ENCODE assay signal across 1 cellular context in the genomic region with DNA sequence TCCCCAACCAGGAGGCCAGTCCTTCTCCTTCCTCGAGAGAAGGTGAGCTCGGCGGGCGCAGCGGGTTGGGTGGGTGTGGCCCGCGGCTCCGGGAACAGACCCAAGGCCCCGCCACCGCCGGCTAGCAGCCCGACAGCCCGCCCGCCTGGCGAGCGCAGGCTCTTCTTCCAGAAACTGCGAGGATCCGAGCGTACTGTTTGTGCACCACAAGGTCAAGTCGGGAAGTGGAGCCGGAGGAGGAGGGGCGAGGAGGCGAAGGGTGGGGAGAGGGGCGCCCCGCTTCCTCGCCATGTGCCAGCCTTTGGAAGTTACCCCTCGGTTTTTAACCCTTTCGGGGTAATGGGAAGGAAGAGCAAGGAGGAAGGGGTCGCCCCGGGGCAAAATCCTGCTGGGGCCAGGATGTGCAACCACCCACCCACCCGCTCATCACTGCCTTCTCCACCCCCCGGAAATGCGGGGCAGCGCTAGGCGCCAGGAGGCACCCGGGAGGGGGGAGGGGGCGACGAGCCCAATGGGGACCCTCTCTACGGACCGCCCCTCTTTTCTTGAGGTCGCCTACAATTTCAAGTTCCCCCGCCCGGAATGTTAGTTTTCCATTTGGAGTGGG.
TF ChIP-seq lines count a peak whose summit lies in the region.

No MANE protein-coding gene starts in this region.

TF ChIP-seq in K562, 482 proteins besides CTCF, POLR2A, EP300 and RAD21 (continued from another document and continues in another):
- no peak for TF ChIP-seq ZNF324 (CRISPR knock-in tag; IDR thresholded peaks at IDR 0.05)
- TF ChIP-seq POU5F1 (IDR thresholded peaks at IDR 0.05; ENCODE audit: borderline replicate concordance, low read depth, low read length, partially characterized antibody) = no peak
- no peak for TF ChIP-seq RBM14 (IDR thresholded peaks at IDR 0.05; ENCODE audit: borderline replicate concordance, insufficient read depth, low read depth, low read length)
- TF ChIP-seq ZNF830 (CRISPR knock-in tag; IDR thresholded peaks at IDR 0.05) = no peak
- no peak for TF ChIP-seq HDAC8 (tag; IDR thresholded peaks at IDR 0.05)
- TF ChIP-seq, protein P1, sequence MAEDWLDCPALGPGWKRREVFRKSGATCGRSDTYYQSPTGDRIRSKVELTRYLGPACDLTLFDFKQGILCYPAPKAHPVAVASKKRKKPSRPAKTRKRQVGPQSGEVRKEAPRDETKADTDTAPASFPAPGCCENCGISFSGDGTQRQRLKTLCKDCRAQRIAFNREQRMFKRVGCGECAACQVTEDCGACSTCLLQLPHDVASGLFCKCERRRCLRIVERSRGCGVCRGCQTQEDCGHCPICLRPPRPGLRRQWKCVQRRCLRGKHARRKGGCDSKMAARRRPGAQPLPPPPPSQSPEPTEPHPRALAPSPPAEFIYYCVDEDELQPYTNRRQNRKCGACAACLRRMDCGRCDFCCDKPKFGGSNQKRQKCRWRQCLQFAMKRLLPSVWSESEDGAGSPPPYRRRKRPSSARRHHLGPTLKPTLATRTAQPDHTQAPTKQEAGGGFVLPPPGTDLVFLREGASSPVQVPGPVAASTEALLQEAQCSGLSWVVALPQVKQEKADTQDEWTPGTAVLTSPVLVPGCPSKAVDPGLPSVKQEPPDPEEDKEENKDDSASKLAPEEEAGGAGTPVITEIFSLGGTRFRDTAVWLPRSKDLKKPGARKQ (CRISPR knock-in tag; IDR thresholded peaks at IDR 0.05) = no peak
- TF ChIP-seq DNMT1 (IDR thresholded peaks at IDR 0.05) = no peak
- no peak for TF ChIP-seq TEAD2 (tag; IDR thresholded peaks at IDR 0.05)
- no peak for TF ChIP-seq RBM15 (IDR thresholded peaks at IDR 0.05; ENCODE audit: insufficient read depth, low read length)
- no peak for TF ChIP-seq HDAC2 (IDR thresholded peaks at IDR 0.05)
- TF ChIP-seq RNF2 (IDR thresholded peaks at IDR 0.05) = no peak
- TF ChIP-seq NR2F6 (CRISPR knock-in tag; IDR thresholded peaks at IDR 0.05) = no peak
- no peak for TF ChIP-seq POLR3G (IDR thresholded peaks at IDR 0.05; ENCODE audit: extremely low read depth, insufficient read length, insufficient replicate concordance)
- TF ChIP-seq ZBTB1 (CRISPR knock-in tag; IDR thresholded peaks at IDR 0.05; ENCODE audit: borderline replicate concordance, low read depth) = no peak; the same call in 1 of the 2 replicates
- no peak for TF ChIP-seq ZNF253 (CRISPR knock-in tag; conservative IDR thresholded peaks at IDR 0.05)
- TF ChIP-seq, protein P2, sequence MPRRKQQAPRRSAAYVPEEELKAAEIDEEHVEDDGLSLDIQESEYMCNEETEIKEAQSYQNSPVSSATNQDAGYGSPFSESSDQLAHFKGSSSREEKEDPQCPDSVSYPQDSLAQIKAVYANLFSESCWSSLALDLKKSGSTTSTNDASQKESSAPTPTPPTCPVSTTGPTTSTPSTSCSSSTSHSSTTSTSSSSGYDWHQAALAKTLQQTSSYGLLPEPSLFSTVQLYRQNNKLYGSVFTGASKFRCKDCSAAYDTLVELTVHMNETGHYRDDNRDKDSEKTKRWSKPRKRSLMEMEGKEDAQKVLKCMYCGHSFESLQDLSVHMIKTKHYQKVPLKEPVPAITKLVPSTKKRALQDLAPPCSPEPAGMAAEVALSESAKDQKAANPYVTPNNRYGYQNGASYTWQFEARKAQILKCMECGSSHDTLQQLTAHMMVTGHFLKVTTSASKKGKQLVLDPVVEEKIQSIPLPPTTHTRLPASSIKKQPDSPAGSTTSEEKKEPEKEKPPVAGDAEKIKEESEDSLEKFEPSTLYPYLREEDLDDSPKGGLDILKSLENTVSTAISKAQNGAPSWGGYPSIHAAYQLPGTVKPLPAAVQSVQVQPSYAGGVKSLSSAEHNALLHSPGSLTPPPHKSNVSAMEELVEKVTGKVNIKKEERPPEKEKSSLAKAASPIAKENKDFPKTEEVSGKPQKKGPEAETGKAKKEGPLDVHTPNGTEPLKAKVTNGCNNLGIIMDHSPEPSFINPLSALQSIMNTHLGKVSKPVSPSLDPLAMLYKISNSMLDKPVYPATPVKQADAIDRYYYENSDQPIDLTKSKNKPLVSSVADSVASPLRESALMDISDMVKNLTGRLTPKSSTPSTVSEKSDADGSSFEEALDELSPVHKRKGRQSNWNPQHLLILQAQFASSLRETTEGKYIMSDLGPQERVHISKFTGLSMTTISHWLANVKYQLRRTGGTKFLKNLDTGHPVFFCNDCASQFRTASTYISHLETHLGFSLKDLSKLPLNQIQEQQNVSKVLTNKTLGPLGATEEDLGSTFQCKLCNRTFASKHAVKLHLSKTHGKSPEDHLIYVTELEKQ (CRISPR knock-in tag; IDR thresholded peaks at IDR 0.05) = no peak
- TF ChIP-seq SLC30A9 (CRISPR knock-in tag; IDR thresholded peaks at IDR 0.05) = no peak
- no peak for TF ChIP-seq SIX5 (IDR thresholded peaks at IDR 0.05; ENCODE audit: borderline replicate concordance in 1 of 2, insufficient read depth in 1 of 2, low read depth in 1 of 2, low read length in 2 of 2)
- TF ChIP-seq NELFE (IDR thresholded peaks at IDR 0.05; ENCODE audit: insufficient read depth, insufficient read length) = no peak
- TF ChIP-seq ZNF24 (IDR thresholded peaks at IDR 0.05) = no peak
- no peak for TF ChIP-seq NFATC3 (IDR thresholded peaks at IDR 0.05)
- no peak for TF ChIP-seq RFX7 (CRISPR knock-in tag; IDR thresholded peaks at IDR 0.05)
- TF ChIP-seq NCOA1 (IDR thresholded peaks at IDR 0.05; ENCODE audit: low read depth) = no peak
- no peak for TF ChIP-seq ZNF134 (CRISPR knock-in tag; conservative IDR thresholded peaks at IDR 0.05)
- no peak for TF ChIP-seq MTA2 (IDR thresholded peaks at IDR 0.05; ENCODE audit: low read depth)
- no peak for TF ChIP-seq RBM22 (IDR thresholded peaks at IDR 0.05; ENCODE audit: low read depth, low read length, poor library complexity, severe bottlenecking)
- TF ChIP-seq, protein P3, sequence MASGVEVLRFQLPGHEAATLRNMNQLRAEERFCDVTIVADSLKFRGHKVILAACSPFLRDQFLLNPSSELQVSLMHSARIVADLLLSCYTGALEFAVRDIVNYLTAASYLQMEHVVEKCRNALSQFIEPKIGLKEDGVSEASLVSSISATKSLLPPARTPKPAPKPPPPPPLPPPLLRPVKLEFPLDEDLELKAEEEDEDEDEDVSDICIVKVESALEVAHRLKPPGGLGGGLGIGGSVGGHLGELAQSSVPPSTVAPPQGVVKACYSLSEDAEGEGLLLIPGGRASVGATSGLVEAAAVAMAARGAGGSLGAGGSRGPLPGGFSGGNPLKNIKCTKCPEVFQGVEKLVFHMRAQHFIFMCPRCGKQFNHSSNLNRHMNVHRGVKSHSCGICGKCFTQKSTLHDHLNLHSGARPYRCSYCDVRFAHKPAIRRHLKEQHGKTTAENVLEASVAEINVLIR (CRISPR knock-in tag; IDR thresholded peaks at IDR 0.05) = no peak
- TF ChIP-seq PPARD (CRISPR knock-in tag; IDR thresholded peaks at IDR 0.05) = no peak
- TF ChIP-seq NR2C2 (CRISPR knock-in tag; IDR thresholded peaks at IDR 0.05) = no peak
- no peak; the same call in 1 of the 2 replicates for TF ChIP-seq NR2C2 (tag; IDR thresholded peaks at IDR 0.05)
- TF ChIP-seq, protein P4, sequence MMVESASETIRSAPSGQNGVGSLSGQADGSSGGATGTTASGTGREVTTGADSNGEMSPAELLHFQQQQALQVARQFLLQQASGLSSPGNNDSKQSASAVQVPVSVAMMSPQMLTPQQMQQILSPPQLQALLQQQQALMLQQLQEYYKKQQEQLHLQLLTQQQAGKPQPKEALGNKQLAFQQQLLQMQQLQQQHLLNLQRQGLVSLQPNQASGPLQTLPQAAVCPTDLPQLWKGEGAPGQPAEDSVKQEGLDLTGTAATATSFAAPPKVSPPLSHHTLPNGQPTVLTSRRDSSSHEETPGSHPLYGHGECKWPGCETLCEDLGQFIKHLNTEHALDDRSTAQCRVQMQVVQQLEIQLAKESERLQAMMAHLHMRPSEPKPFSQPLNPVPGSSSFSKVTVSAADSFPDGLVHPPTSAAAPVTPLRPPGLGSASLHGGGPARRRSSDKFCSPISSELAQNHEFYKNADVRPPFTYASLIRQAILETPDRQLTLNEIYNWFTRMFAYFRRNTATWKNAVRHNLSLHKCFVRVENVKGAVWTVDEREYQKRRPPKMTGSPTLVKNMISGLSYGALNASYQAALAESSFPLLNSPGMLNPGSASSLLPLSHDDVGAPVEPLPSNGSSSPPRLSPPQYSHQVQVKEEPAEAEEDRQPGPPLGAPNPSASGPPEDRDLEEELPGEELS (CRISPR knock-in tag; IDR thresholded peaks at IDR 0.05; ENCODE audit: borderline replicate concordance) = no peak
- TF ChIP-seq, protein P5, sequence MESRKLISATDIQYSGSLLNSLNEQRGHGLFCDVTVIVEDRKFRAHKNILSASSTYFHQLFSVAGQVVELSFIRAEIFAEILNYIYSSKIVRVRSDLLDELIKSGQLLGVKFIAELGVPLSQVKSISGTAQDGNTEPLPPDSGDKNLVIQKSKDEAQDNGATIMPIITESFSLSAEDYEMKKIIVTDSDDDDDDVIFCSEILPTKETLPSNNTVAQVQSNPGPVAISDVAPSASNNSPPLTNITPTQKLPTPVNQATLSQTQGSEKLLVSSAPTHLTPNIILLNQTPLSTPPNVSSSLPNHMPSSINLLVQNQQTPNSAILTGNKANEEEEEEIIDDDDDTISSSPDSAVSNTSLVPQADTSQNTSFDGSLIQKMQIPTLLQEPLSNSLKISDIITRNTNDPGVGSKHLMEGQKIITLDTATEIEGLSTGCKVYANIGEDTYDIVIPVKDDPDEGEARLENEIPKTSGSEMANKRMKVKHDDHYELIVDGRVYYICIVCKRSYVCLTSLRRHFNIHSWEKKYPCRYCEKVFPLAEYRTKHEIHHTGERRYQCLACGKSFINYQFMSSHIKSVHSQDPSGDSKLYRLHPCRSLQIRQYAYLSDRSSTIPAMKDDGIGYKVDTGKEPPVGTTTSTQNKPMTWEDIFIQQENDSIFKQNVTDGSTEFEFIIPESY (CRISPR knock-in tag; IDR thresholded peaks at IDR 0.05) = no peak; the same call in 1 of the 2 replicates
- no peak for TF ChIP-seq ILK (tag; IDR thresholded peaks at IDR 0.05; ENCODE audit: borderline replicate concordance, low read depth)
- peak; percentile 46 to 81 for TF ChIP-seq MAZ (CRISPR knock-in tag; conservative IDR thresholded peaks at IDR 0.05 in 1 of 2, IDR thresholded peaks at IDR 0.05 in 1 of 2)
- TF ChIP-seq ZKSCAN3 (CRISPR knock-in tag; IDR thresholded peaks at IDR 0.05) = no peak
- TF ChIP-seq, protein P6, sequence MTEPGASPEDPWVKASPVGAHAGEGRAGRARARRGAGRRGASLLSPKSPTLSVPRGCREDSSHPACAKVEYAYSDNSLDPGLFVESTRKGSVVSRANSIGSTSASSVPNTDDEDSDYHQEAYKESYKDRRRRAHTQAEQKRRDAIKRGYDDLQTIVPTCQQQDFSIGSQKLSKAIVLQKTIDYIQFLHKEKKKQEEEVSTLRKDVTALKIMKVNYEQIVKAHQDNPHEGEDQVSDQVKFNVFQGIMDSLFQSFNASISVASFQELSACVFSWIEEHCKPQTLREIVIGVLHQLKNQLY (CRISPR knock-in tag; conservative IDR thresholded peaks at IDR 0.05) = no peak
- TF ChIP-seq, protein P7, sequence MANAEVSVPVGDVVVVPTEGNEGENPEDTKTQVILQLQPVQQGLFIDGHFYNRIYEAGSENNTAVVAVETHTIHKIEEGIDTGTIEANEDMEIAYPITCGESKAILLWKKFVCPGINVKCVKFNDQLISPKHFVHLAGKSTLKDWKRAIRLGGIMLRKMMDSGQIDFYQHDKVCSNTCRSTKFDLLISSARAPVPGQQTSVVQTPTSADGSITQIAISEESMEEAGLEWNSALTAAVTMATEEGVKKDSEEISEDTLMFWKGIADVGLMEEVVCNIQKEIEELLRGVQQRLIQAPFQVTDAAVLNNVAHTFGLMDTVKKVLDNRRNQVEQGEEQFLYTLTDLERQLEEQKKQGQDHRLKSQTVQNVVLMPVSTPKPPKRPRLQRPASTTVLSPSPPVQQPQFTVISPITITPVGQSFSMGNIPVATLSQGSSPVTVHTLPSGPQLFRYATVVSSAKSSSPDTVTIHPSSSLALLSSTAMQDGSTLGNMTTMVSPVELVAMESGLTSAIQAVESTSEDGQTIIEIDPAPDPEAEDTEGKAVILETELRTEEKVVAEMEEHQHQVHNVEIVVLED (CRISPR knock-in tag; IDR thresholded peaks at IDR 0.05) = no peak
- TF ChIP-seq, protein P8, sequence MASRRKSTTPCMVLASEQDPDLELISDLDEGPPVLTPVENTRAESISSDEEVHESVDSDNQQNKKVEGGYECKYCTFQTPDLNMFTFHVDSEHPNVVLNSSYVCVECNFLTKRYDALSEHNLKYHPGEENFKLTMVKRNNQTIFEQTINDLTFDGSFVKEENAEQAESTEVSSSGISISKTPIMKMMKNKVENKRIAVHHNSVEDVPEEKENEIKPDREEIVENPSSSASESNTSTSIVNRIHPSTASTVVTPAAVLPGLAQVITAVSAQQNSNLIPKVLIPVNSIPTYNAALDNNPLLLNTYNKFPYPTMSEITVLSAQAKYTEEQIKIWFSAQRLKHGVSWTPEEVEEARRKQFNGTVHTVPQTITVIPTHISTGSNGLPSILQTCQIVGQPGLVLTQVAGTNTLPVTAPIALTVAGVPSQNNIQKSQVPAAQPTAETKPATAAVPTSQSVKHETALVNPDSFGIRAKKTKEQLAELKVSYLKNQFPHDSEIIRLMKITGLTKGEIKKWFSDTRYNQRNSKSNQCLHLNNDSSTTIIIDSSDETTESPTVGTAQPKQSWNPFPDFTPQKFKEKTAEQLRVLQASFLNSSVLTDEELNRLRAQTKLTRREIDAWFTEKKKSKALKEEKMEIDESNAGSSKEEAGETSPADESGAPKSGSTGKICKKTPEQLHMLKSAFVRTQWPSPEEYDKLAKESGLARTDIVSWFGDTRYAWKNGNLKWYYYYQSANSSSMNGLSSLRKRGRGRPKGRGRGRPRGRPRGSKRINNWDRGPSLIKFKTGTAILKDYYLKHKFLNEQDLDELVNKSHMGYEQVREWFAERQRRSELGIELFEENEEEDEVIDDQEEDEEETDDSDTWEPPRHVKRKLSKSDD (conservative IDR thresholded peaks at IDR 0.05; ENCODE audit: low read length) = no peak
